ENCODE assay signal across 7 cellular contexts in genomic region chr4:40628888-40629287, GRCh38. TPM values are rescaled to one million over a fixed set of nuclear protein-coding genes. Genes with fewer than 3 reads are reported as not detected.
DNase-seq lines count a peak whose midpoint lies in the region; ATAC-seq and TF ChIP-seq lines count a peak whose summit lies in the region.

No MANE protein-coding gene starts in this region.

- H3K27me3 Mint-ChIP-seq in HFFc6 (ENCODE audit: insufficient read depth) = peaks cover 1% of the 10 kb centered on the region; the same call in 1 of the 2 replicates
- H3K27me3 Mint-ChIP-seq in activated T-helper 1 cell treated with anti-CD3 and anti-CD28 coated beads, Interleukin-12 subunit alpha, Interleukin-12 subunit beta, Interleukin-2, Interleukin-4 antibody, amounts not matched to agents 30 ng/mL and 10 ng/mL and 1 ng/mL, durations not matched to agents 14 hours and 24 hours and 36 hours (ENCODE audit: insufficient read depth) = peaks cover 2% of the 10 kb centered on the region
- no peaks in the 10 kb centered on the region for H3K27me3 Mint-ChIP-seq in stimulated activated memory B cell treated with anti-CD40 and anti-IgM and Interleukin-4, amounts not matched to agents 10 μg/mL and 1 μg/mL and 100 μg/mL, for 72 hours

- H3K36me3 Mint-ChIP-seq in HFFc6 (ENCODE audit: low read depth) = no peaks in the 10 kb centered on the region
- peaks cover 8% of the 10 kb centered on the region for H3K36me3 Mint-ChIP-seq in activated T-helper 1 cell treated with anti-CD3 and anti-CD28 coated beads, Interleukin-12 subunit alpha, Interleukin-12 subunit beta, Interleukin-2, Interleukin-4 antibody, amounts not matched to agents 30 ng/mL and 10 ng/mL and 1 ng/mL, durations not matched to agents 14 hours and 24 hours and 36 hours (ENCODE audit: low read depth)
- H3K36me3 Mint-ChIP-seq in stimulated activated memory B cell treated with anti-CD40 and anti-IgM and Interleukin-4, amounts not matched to agents 10 μg/mL and 1 μg/mL and 100 μg/mL, for 72 hours = peaks cover 6% of the 10 kb centered on the region

- H3K4me3 ChIP-seq in iPS-18a (ENCODE audit: low read length) = peak overlapping the region; percentile 67

- DNase-seq in HFFc6 = no peak
- DNase-seq in activated T-helper 1 cell treated with anti-CD3 and anti-CD28 coated beads, Interleukin-12 subunit alpha, Interleukin-12 subunit beta, Interleukin-2, Interleukin-4 antibody, amounts not matched to agents 30 ng/mL and 10 ng/mL and 1 ng/mL, durations not matched to agents 14 hours and 24 hours and 36 hours (ENCODE audit: low spot score) = no peak
- no peak for DNase-seq in sciatic nerve (ENCODE audit: low spot score)

- no peaks in the 10 kb centered on the region for H3K27me3 ChIP-seq in iPS-18a (ENCODE audit: control insufficient read depth, insufficient read depth, low read length)

- no peaks in the 10 kb centered on the region for H3K9me3 Mint-ChIP-seq in HFFc6
- H3K9me3 Mint-ChIP-seq in activated T-helper 1 cell treated with anti-CD3 and anti-CD28 coated beads, Interleukin-12 subunit alpha, Interleukin-12 subunit beta, Interleukin-2, Interleukin-4 antibody, amounts not matched to agents 30 ng/mL and 10 ng/mL and 1 ng/mL, durations not matched to agents 14 hours and 24 hours and 36 hours = no peaks in the 10 kb centered on the region
- no peaks in the 10 kb centered on the region for H3K9me3 Mint-ChIP-seq in stimulated activated memory B cell treated with anti-CD40 and anti-IgM and Interleukin-4, amounts not matched to agents 10 μg/mL and 1 μg/mL and 100 μg/mL, for 72 hours

- intact Hi-C loops in activated T-helper 1 cell treated with anti-CD3 and anti-CD28 coated beads, Interleukin-12 subunit alpha, Interleukin-12 subunit beta, Interleukin-2, Interleukin-4 antibody, amounts not matched to agents 30 ng/mL and 10 ng/mL and 1 ng/mL, durations not matched to agents 14 hours and 24 hours and 36 hours (cut with micrococcal nuclease) = loop anchor here (5.0 to 10.0 kb wide), 5 partner anchors 112 to 572 kb away; partner anchors contain the start of gene N4BP2
- intact Hi-C loops in sciatic nerve (cut with DNase I) = no loop called here

- peak overlapping the region; percentile 94 for H3K4me3 Mint-ChIP-seq in HFFc6
- H3K4me3 Mint-ChIP-seq in activated T-helper 1 cell treated with anti-CD3 and anti-CD28 coated beads, Interleukin-12 subunit alpha, Interleukin-12 subunit beta, Interleukin-2, Interleukin-4 antibody, amounts not matched to agents 30 ng/mL and 10 ng/mL and 1 ng/mL, durations not matched to agents 14 hours and 24 hours and 36 hours = peak overlapping the region; percentile 92
- peak overlapping the region; percentile 93 for H3K4me3 Mint-ChIP-seq in stimulated activated memory B cell treated with anti-CD40 and anti-IgM and Interleukin-4, amounts not matched to agents 10 μg/mL and 1 μg/mL and 100 μg/mL, for 72 hours

- H3K4me1 Mint-ChIP-seq in HFFc6 (ENCODE audit: low read depth) = peaks cover 46% of the 10 kb centered on the region
- peaks cover 41% of the 10 kb centered on the region for H3K4me1 Mint-ChIP-seq in activated T-helper 1 cell treated with anti-CD3 and anti-CD28 coated beads, Interleukin-12 subunit alpha, Interleukin-12 subunit beta, Interleukin-2, Interleukin-4 antibody, amounts not matched to agents 30 ng/mL and 10 ng/mL and 1 ng/mL, durations not matched to agents 14 hours and 24 hours and 36 hours (ENCODE audit: low read depth)
- H3K4me1 Mint-ChIP-seq in stimulated activated memory B cell treated with anti-CD40 and anti-IgM and Interleukin-4, amounts not matched to agents 10 μg/mL and 1 μg/mL and 100 μg/mL, for 72 hours = peaks cover 39% of the 10 kb centered on the region

- no peak for TF ChIP-seq CTCF in HFFc6 (IDR thresholded peaks at IDR 0.05)

- peak overlapping the region; percentile 79 for H3K9ac ChIP-seq in iPS-18a (ENCODE audit: low read length)

- no peak for ATAC-seq in stimulated activated memory B cell treated with anti-CD40 and anti-IgM and Interleukin-4, amounts not matched to agents 10 μg/mL and 1 μg/mL and 100 μg/mL, for 72 hours
- ATAC-seq in HG02884 (IDR thresholded peaks at IDR 0.05; ENCODE audit: unreplicated experiment) (no peak), HG03432 (IDR thresholded peaks at IDR 0.05; ENCODE audit: unreplicated experiment) (no peak), sciatic nerve (no peak)

- H3K27ac Mint-ChIP-seq in HFFc6 = peak overlapping the region; percentile 47
- H3K27ac Mint-ChIP-seq in activated T-helper 1 cell treated with anti-CD3 and anti-CD28 coated beads, Interleukin-12 subunit alpha, Interleukin-12 subunit beta, Interleukin-2, Interleukin-4 antibody, amounts not matched to agents 30 ng/mL and 10 ng/mL and 1 ng/mL, durations not matched to agents 14 hours and 24 hours and 36 hours = peak overlapping the region; percentile 84
- peak overlapping the region; percentile 97 for H3K27ac Mint-ChIP-seq in stimulated activated memory B cell treated with anti-CD40 and anti-IgM and Interleukin-4, amounts not matched to agents 10 μg/mL and 1 μg/mL and 100 μg/mL, for 72 hours

- H3K27ac ChIP-seq in iPS-18a (ENCODE audit: low read length) = peak overlapping the region; percentile 11

- H3K36me3 ChIP-seq in iPS-18a (ENCODE audit: control insufficient read depth, low read depth, low read length) = no peaks in the 10 kb centered on the region

- no peaks in the 10 kb centered on the region for H3K9me3 ChIP-seq in iPS-18a (ENCODE audit: control insufficient read depth, low read depth, low read length)

- peaks cover 37% of the 10 kb centered on the region for H3K4me1 ChIP-seq in iPS-18a (ENCODE audit: control insufficient read depth, low read depth, low read length)

RNA-seq across cellular contexts. Expression of gene RBM47, which starts 0.8 kb away (rescaled TPM):
- 1 to 10 TPM in 5 of 6 experiments, under 1 TPM in 1; 0.95 to 1.5 (median 1.4) TPM for total RNA-seq in HFFc6 (2021; fragmentation: NEBNext Ultra II Directional; extraction: Animal tissue kit (Norgen Biotek cat#: 25700))
- total RNA-seq in activated T-helper 1 cell treated with anti-CD3 and anti-CD28 coated beads, Interleukin-12 subunit alpha, Interleukin-12 subunit beta, Interleukin-2, Interleukin-4 antibody, amounts not matched to agents 30 ng/mL and 10 ng/mL and 1 ng/mL, durations not matched to agents 14 hours and 24 hours and 36 hours = 20.3 and 21.4 TPM in 2 replicates
- total RNA-seq in sciatic nerve = 21.0 TPM

Comparison
In these comparisons a context has a peak if more than half of its experiments do, and no peak if none do; other contexts are left out.
1. H3K27ac Mint-ChIP-seq: peak in every context shown above with its lines; median percentile 97 in stimulated activated memory B cell treated with anti-CD40 and anti-IgM and Interleukin-4, amounts not matched to agents 10 μg/mL and 1 μg/mL and 100 μg/mL, for 72 hours; 84 in activated T-helper 1 cell treated with anti-CD3 and anti-CD28 coated beads, Interleukin-12 subunit alpha, Interleukin-12 subunit beta, Interleukin-2, Interleukin-4 antibody, amounts not matched to agents 30 ng/mL and 10 ng/mL and 1 ng/mL, durations not matched to agents 14 hours and 24 hours and 36 hours; 47 in HFFc6.